In genomic region chr13:110525328-110526319, GRCh38 we compare ENCODE assay signal across 8 cellular contexts. TPM values are rescaled to one million over a fixed set of nuclear protein-coding genes. Genes with fewer than 3 reads are reported as not detected.
A peak's percentile ranks its signal among the peaks of the same experiment; 100 is the strongest.
DNase-seq lines count a peak whose midpoint lies in the region; ATAC-seq and TF ChIP-seq lines count a peak whose summit lies in the region.

No MANE protein-coding gene starts in this region.

- no peak overlapping the region for H2AFZ ChIP-seq in PC-9
- no peak overlapping the region for H2AFZ ChIP-seq in neuronal stem cell (ENCODE audit: low read length)

- no peaks in the 10 kb centered on the region for H3K9me2 ChIP-seq in PC-9 (ENCODE audit: insufficient read depth)

- no peak overlapping the region for H2BK15ac ChIP-seq in neuronal stem cell (ENCODE audit: low read length)

- H3K27me3 Mint-ChIP-seq in activated T-helper 1 cell treated with anti-CD3 and anti-CD28 coated beads, Interleukin-12 subunit alpha, Interleukin-12 subunit beta, Interleukin-2, Interleukin-4 antibody, amounts not matched to agents 30 ng/mL and 10 ng/mL and 1 ng/mL, durations not matched to agents 14 hours and 24 hours and 36 hours (ENCODE audit: insufficient read depth): peaks cover 8% of the 10 kb centered on the region

- no peak overlapping the region for H2BK5ac ChIP-seq in neuronal stem cell (ENCODE audit: low read length)

- H3K4me2 ChIP-seq in PC-9: peak overlapping the region; percentile 70
- no peak overlapping the region for H3K4me2 ChIP-seq in neuronal stem cell (ENCODE audit: insufficient read depth, low read length, poor library complexity, severe bottlenecking)

- no peak overlapping the region for H3K23ac ChIP-seq in neuronal stem cell (ENCODE audit: low read depth, low read length, poor library complexity)

- H3K9me3 Mint-ChIP-seq in activated T-helper 1 cell treated with anti-CD3 and anti-CD28 coated beads, Interleukin-12 subunit alpha, Interleukin-12 subunit beta, Interleukin-2, Interleukin-4 antibody, amounts not matched to agents 30 ng/mL and 10 ng/mL and 1 ng/mL, durations not matched to agents 14 hours and 24 hours and 36 hours: no peaks in the 10 kb centered on the region

- WGBS in neuronal stem cell (ENCODE audit: extremely low coverage in 2 of 2, insufficient read length in 2 of 2, insufficient replicate concordance in 1 of 2), 2 donors: no CpG with 5 or more reads among the region's 25 CpGs

- peaks cover 2% of the 10 kb centered on the region for H3K79me1 ChIP-seq in neuronal stem cell (ENCODE audit: low read depth, low read length)

- peak overlapping the region; percentile 9 for H3K14ac ChIP-seq in neuronal stem cell (ENCODE audit: low read length)

- H3K27ac ChIP-seq in PC-9 (peak overlapping the region; percentile 71), neuronal stem cell (replicated peaks; ENCODE audit: low read length) (no peak overlapping the region)

- no peaks in the 10 kb centered on the region for H4K20me1 ChIP-seq in PC-9 (ENCODE audit: insufficient read depth)

- H2BK120ac ChIP-seq in neuronal stem cell (ENCODE audit: low read depth, low read length): no peak overlapping the region

- H3K18ac ChIP-seq in neuronal stem cell (ENCODE audit: low read length): peak overlapping the region; percentile 86

- no peaks in the 10 kb centered on the region for H3K36me3 Mint-ChIP-seq in activated T-helper 1 cell treated with anti-CD3 and anti-CD28 coated beads, Interleukin-12 subunit alpha, Interleukin-12 subunit beta, Interleukin-2, Interleukin-4 antibody, amounts not matched to agents 30 ng/mL and 10 ng/mL and 1 ng/mL, durations not matched to agents 14 hours and 24 hours and 36 hours (ENCODE audit: low read depth)

- CTCF ChIA-PET in PC-9 (lab: Charles Lee): interaction anchor here (1.0 to 1.3 kb wide), 3 partner anchors 36 to 114 kb away, joined by 3 to 4 read pairs (median 4); partner anchors contain the start of gene RAB20

- no peak overlapping the region for H3K4ac ChIP-seq in neuronal stem cell (ENCODE audit: low read length)

- POLR2A ChIA-PET in PC-9 (lab: Charles Lee; ENCODE audit: unreplicated experiment): interaction anchor here (0.5 to 1.0 kb wide), 11 partner anchors 15 to 1610 kb away, joined by 3 to 8 read pairs (median 4); partner anchors contain the start of genes ANKRD10 and RAB20

- peaks cover 65% of the 10 kb centered on the region for H3K79me2 ChIP-seq in PC-9 (ENCODE audit: low read depth)

- BruUV-seq in PC-9 (replicated peaks; lab: Mats Ljungman, UMichigan): no TSS peak

- no peak overlapping the region for H4K91ac ChIP-seq in neuronal stem cell (ENCODE audit: low read depth, low read length, poor library complexity)

- H3K9ac ChIP-seq in neuronal stem cell (ENCODE audit: low read depth, low read length, poor library complexity): peak overlapping the region; percentile 39

- H3K4me1 ChIP-seq in PC-9 (replicated peaks; ENCODE audit: insufficient read depth) (peaks cover 79% of the 10 kb centered on the region), neuronal stem cell (ENCODE audit: control insufficient read depth in 2 of 2, insufficient read depth in 1 of 2, low read depth in 1 of 2, low read length in 2 of 2) (peaks cover 8% of the 10 kb centered on the region in 2 donors)

- no peak overlapping the region for H4K8ac ChIP-seq in neuronal stem cell (ENCODE audit: low read depth, low read length)

- H3K27me3 ChIP-seq in PC-9 (ENCODE audit: insufficient read depth, low read depth) (no peaks in the 10 kb centered on the region), neuronal stem cell (ENCODE audit: control insufficient read depth in 3 of 3, insufficient read depth in 3 of 3, low read depth in 1 of 3, low read length in 3 of 3) (peaks cover 0 to 5% (median 0%) of the 10 kb centered on the region in 3 experiments)

- peaks cover 20% of the 10 kb centered on the region for H3K4me1 Mint-ChIP-seq in activated T-helper 1 cell treated with anti-CD3 and anti-CD28 coated beads, Interleukin-12 subunit alpha, Interleukin-12 subunit beta, Interleukin-2, Interleukin-4 antibody, amounts not matched to agents 30 ng/mL and 10 ng/mL and 1 ng/mL, durations not matched to agents 14 hours and 24 hours and 36 hours (ENCODE audit: low read depth)

- no peak overlapping the region for H3K27ac Mint-ChIP-seq in activated T-helper 1 cell treated with anti-CD3 and anti-CD28 coated beads, Interleukin-12 subunit alpha, Interleukin-12 subunit beta, Interleukin-2, Interleukin-4 antibody, amounts not matched to agents 30 ng/mL and 10 ng/mL and 1 ng/mL, durations not matched to agents 14 hours and 24 hours and 36 hours

- DNase-seq in COR-L47 (lab: John Stamatoyannopoulos, UW): peak; percentile 81
- peak; percentile 72 to 90 for DNase-seq in PC-9
- DNase-seq in neuronal stem cell (ENCODE audit: low spot score): no peak
- no peak for DNase-seq in activated T-helper 1 cell treated with anti-CD3 and anti-CD28 coated beads, Interleukin-12 subunit alpha, Interleukin-12 subunit beta, Interleukin-2, Interleukin-4 antibody, amounts not matched to agents 30 ng/mL and 10 ng/mL and 1 ng/mL, durations not matched to agents 14 hours and 24 hours and 36 hours (ENCODE audit: low spot score)
- no peak for DNase-seq in activated CD8-positive, alpha-beta memory T cell treated with anti-CD3 and anti-CD28 coated beads, Interleukin-2, amount 50 U/mL, for 48 hours
- no peak for DNase-seq in AG08396 (ENCODE audit: low spot score)

- ATAC-seq in GM19351 (IDR thresholded peaks at IDR 0.05; ENCODE audit: unreplicated experiment): peak; percentile 73
- peak; percentile 79 for ATAC-seq in HG03139 (IDR thresholded peaks at IDR 0.05; ENCODE audit: unreplicated experiment)

- H2AK5ac ChIP-seq in neuronal stem cell (ENCODE audit: low read depth, low read length): peak overlapping the region; percentile 71

- peaks cover 62% of the 10 kb centered on the region for H3F3A ChIP-seq in PC-9 (ENCODE audit: insufficient read depth, low read depth)

- intact Hi-C loops in PC-9 (cut with micrococcal nuclease; ENCODE audit: unreplicated experiment): loop anchor here (1.0 to 5.0 kb wide), 3 partner anchors 179 to 298 kb away; partner anchors contain the start of gene CARS2
- intact Hi-C loops in activated T-helper 1 cell treated with anti-CD3 and anti-CD28 coated beads, Interleukin-12 subunit alpha, Interleukin-12 subunit beta, Interleukin-2, Interleukin-4 antibody, amounts not matched to agents 30 ng/mL and 10 ng/mL and 1 ng/mL, durations not matched to agents 14 hours and 24 hours and 36 hours (cut with micrococcal nuclease): no loop called here

- H3K9me3 ChIP-seq in PC-9 (ENCODE audit: insufficient read depth, low read depth): no peaks in the 10 kb centered on the region
- peaks cover 0 to 9% of the 10 kb centered on the region in 2 donors for H3K9me3 ChIP-seq in neuronal stem cell (replicated peaks in 1 of 2; ENCODE audit: control insufficient read depth in 2 of 2, insufficient read depth in 1 of 2, low read depth in 1 of 2, low read length in 2 of 2)

- H2BK12ac ChIP-seq in neuronal stem cell (ENCODE audit: low read length): no peak overlapping the region

- H3K4me3 ChIP-seq in PC-9: no peak overlapping the region
- no peak overlapping the region for H3K4me3 ChIP-seq in neuronal stem cell (ENCODE audit: low read length in 2 of 2)

- H3K36me3 ChIP-seq in PC-9 (ENCODE audit: low read depth) (no peaks in the 10 kb centered on the region), neuronal stem cell (replicated peaks in 1 of 2; ENCODE audit: control insufficient read depth in 2 of 2, insufficient read depth in 2 of 2, low read length in 2 of 2) (no peaks in the 10 kb centered on the region)

- no peak for TF ChIP-seq CTCF in PC-9 (conservative IDR thresholded peaks at IDR 0.05)

- H3K4me3 Mint-ChIP-seq in activated T-helper 1 cell treated with anti-CD3 and anti-CD28 coated beads, Interleukin-12 subunit alpha, Interleukin-12 subunit beta, Interleukin-2, Interleukin-4 antibody, amounts not matched to agents 30 ng/mL and 10 ng/mL and 1 ng/mL, durations not matched to agents 14 hours and 24 hours and 36 hours: no peak overlapping the region

RNA-seq across cellular contexts. Expression of gene RAB20, which starts 35.9 kb away (rescaled TPM):
- total RNA-seq in PC-9 (2021): 31.9 and 41.0 TPM in 2 replicates
- 0.56 TPM for polyA plus RNA-seq in neuronal stem cell (2013, experiment 1 of 2)
- 0.76 TPM for polyA plus RNA-seq in neuronal stem cell (2013, experiment 2 of 2)
- 1.1 and 1.5 TPM in 2 replicates for total RNA-seq in activated T-helper 1 cell treated with anti-CD3 and anti-CD28 coated beads, Interleukin-12 subunit alpha, Interleukin-12 subunit beta, Interleukin-2, Interleukin-4 antibody, amounts not matched to agents 30 ng/mL and 10 ng/mL and 1 ng/mL, durations not matched to agents 14 hours and 24 hours and 36 hours

Comparison
In these comparisons a context has a peak if more than half of its experiments do, and no peak if none do; other contexts are left out.
1. DNase-seq: peak in COR-L47 (single experiment) and PC-9 (2 of 2); none in neuronal stem cell (single experiment), activated T-helper 1 cell treated with anti-CD3 and anti-CD28 coated beads, Interleukin-12 subunit alpha, Interleukin-12 subunit beta, Interleukin-2, Interleukin-4 antibody, amounts not matched to agents 30 ng/mL and 10 ng/mL and 1 ng/mL, durations not matched to agents 14 hours and 24 hours and 36 hours (single experiment), activated CD8-positive, alpha-beta memory T cell treated with anti-CD3 and anti-CD28 coated beads, Interleukin-2, amount 50 U/mL, for 48 hours (single experiment) and AG08396 (single experiment).
2. RNA of gene RAB20, which starts 35.9 kb away (total RNA-seq): 31.9 to 41.0 TPM in PC-9; 1.1 to 1.5 TPM in activated T-helper 1 cell treated with anti-CD3 and anti-CD28 coated beads, Interleukin-12 subunit alpha, Interleukin-12 subunit beta, Interleukin-2, Interleukin-4 antibody, amounts not matched to agents 30 ng/mL and 10 ng/mL and 1 ng/mL, durations not matched to agents 14 hours and 24 hours and 36 hours; every median in the first group is over 10 times any median in the second.